Comparison of ENCODE assay signal across 8 cellular contexts in the genomic region with DNA sequence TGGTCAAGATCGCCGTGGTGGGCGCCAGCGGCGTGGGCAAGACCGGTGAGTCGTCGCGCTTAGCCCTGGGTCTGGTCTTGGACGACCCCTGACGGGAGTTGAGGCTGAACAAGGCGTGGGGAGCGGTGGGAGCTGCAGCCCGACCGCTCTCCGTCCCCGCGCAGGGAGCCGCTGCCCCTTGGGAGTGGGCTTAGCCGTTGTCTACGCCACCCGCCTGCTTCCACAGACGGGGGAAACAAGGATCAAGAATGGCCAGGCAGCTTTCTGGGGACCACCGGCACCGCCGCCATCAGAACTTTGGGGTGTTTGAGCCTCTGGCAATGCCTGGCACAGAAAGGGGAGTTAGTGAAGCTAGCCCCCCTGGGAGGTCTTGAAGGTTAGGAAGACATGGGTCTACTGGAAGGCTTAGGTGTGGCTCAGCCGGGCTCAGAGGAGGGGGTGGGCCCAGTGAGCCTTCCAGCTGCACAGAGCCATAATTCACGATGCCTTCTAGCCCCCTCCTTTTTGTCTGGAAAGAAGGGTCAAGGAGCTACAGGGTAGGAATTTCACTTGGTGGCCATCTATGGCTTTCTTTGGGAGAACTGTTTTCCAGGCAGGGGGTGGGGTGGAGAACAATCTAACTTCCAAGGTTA. TPM values are rescaled to one million over a fixed set of nuclear protein-coding genes. Genes with fewer than 3 reads are reported as not detected.
A peak's percentile ranks its signal among the peaks of the same experiment; 100 is the strongest.
DNase-seq lines count a peak whose midpoint lies in the region; ATAC-seq and TF ChIP-seq lines count a peak whose summit lies in the region.

No MANE protein-coding gene starts in this region.

- peak overlapping the region; percentile 40 for H3K4me3 ChIP-seq in HEK293 (ENCODE audit: low read depth, low read length)
- H3K4me3 ChIP-seq in WERI-Rb-1 (ENCODE audit: low read depth, low read length): peak overlapping the region; percentile 39; the same call in 1 of the 2 replicates
- H3K4me3 ChIP-seq in hepatocyte: peak overlapping the region; percentile 64
- peak overlapping the region; percentile 86 for H3K4me3 ChIP-seq in smooth muscle cell

- no peaks in the 10 kb centered on the region for H3K4me1 ChIP-seq in HEK293 (ENCODE audit: control insufficient read depth, insufficient read depth, low read length)
- peaks cover 6% of the 10 kb centered on the region for H3K4me1 ChIP-seq in hepatocyte (ENCODE audit: insufficient read depth)
- H3K4me1 ChIP-seq in smooth muscle cell (ENCODE audit: low read depth): peaks cover 17% of the 10 kb centered on the region

- no peak for TF ChIP-seq CTCF in HEK293 (tag by site-specific recombination; IDR thresholded peaks at IDR 0.05)
- TF ChIP-seq CTCF in WERI-Rb-1 (IDR thresholded peaks at IDR 0.05; ENCODE audit: low read depth, low read length): no peak
- no peak for TF ChIP-seq CTCF in hepatocyte (IDR thresholded peaks at IDR 0.05; ENCODE audit: poor library complexity)
- TF ChIP-seq CTCF in smooth muscle cell (IDR thresholded peaks at IDR 0.05; ENCODE audit: borderline replicate concordance, insufficient read depth, poor library complexity, severe bottlenecking): no peak

- no peak for ATAC-seq in HG02571 (IDR thresholded peaks at IDR 0.05; ENCODE audit: unreplicated experiment)
- no peak for ATAC-seq in GM21825 (IDR thresholded peaks at IDR 0.05; ENCODE audit: unreplicated experiment)
- no peak for ATAC-seq in HG02973 (IDR thresholded peaks at IDR 0.05; ENCODE audit: unreplicated experiment)

- H4K20me1 ChIP-seq in hepatocyte (ENCODE audit: insufficient read depth, poor library complexity, severe bottlenecking) (no peaks in the 10 kb centered on the region), smooth muscle cell (ENCODE audit: low read depth) (peaks cover 26% of the 10 kb centered on the region)

- CTCF ChIA-PET in HEK293 (lab: Yijun Ruan, JAX): no interaction called here

- H3K27ac ChIP-seq in HEK293 (ENCODE audit: extremely low read depth, low read depth, low read length) (peak overlapping the region; percentile 60; the same call in 1 of the 2 replicates), WERI-Rb-1 (no peak overlapping the region), hepatocyte (peak overlapping the region; percentile 41), smooth muscle cell (ENCODE audit: low read depth) (peak overlapping the region; percentile 66)

- H2AFZ ChIP-seq in hepatocyte (peak overlapping the region; percentile 72), smooth muscle cell (ENCODE audit: low read depth) (peak overlapping the region; percentile 84)

- peak overlapping the region; percentile 80 for H3K9ac ChIP-seq in smooth muscle cell (ENCODE audit: low read depth)

- peaks cover 0 to 35% of the 10 kb centered on the region in 2 experiments; a peak in 1 of 3 replicates for H3K36me3 ChIP-seq in HEK293 (ENCODE audit: control insufficient read depth in 2 of 2, insufficient read depth in 1 of 2, low read length in 2 of 2)
- no peaks in the 10 kb centered on the region for H3K36me3 ChIP-seq in WERI-Rb-1
- no peaks in the 10 kb centered on the region for H3K36me3 ChIP-seq in hepatocyte (replicated peaks; ENCODE audit: insufficient read depth, low read depth)
- H3K36me3 ChIP-seq in smooth muscle cell (ENCODE audit: low read depth): no peaks in the 10 kb centered on the region

- 3% methylated on average over 27 of the region's 28 CpGs for WGBS in hepatocyte (ENCODE audit: low lambda C conversion rate, missing lambda C conversion rate)
- under 1% methylated on average over 28 of the region's 28 CpGs for WGBS in smooth muscle cell (ENCODE audit: low lambda C conversion rate)

- H3K79me2 ChIP-seq in hepatocyte: peaks cover 11% of the 10 kb centered on the region
- peaks cover 24% of the 10 kb centered on the region for H3K79me2 ChIP-seq in smooth muscle cell (ENCODE audit: low read depth)

- POLR2A ChIA-PET in HEK293 (lab: Yijun Ruan, JAX): interaction anchor here (1.4 kb wide), 1 partner anchor 151 kb away, joined by 4 read pairs; no protein-coding TSS in a partner anchor

- peaks cover 14% of the 10 kb centered on the region for H3F3A ChIP-seq in smooth muscle cell (ENCODE audit: low read depth)

- no peak for DNase-seq in WERI-Rb-1
- no peak for DNase-seq in hepatocyte (ENCODE audit: low spot score)
- DNase-seq in smooth muscle cell (lab: John Stamatoyannopoulos, UW; ENCODE audit: unreplicated experiment): no peak
- DNase-seq in occipital lobe (lab: John Stamatoyannopoulos, UW): no peak

- no peaks in the 10 kb centered on the region for H3K9me2 ChIP-seq in hepatocyte (replicated peaks; ENCODE audit: insufficient read depth)

- peak overlapping the region; percentile 91 for H3K4me2 ChIP-seq in hepatocyte
- peak overlapping the region; percentile 97 for H3K4me2 ChIP-seq in smooth muscle cell

- H3K9me3 ChIP-seq in HEK293 (ENCODE audit: control insufficient read depth, insufficient read depth, low read depth, low read length): no peaks in the 10 kb centered on the region
- H3K9me3 ChIP-seq in WERI-Rb-1 (ENCODE audit: severe bottlenecking): peaks cover 5% of the 10 kb centered on the region
- H3K9me3 ChIP-seq in hepatocyte (ENCODE audit: low read depth): no peaks in the 10 kb centered on the region
- H3K9me3 ChIP-seq in smooth muscle cell (replicated peaks; ENCODE audit: low read depth): peaks cover 5% of the 10 kb centered on the region

- peaks cover 32% of the 10 kb centered on the region for H3K27me3 ChIP-seq in WERI-Rb-1 (ENCODE audit: insufficient read depth, low read depth, severe bottlenecking)
- H3K27me3 ChIP-seq in hepatocyte: no peaks in the 10 kb centered on the region
- no peaks in the 10 kb centered on the region for H3K27me3 ChIP-seq in smooth muscle cell (ENCODE audit: low read depth)

TF ChIP-seq in HEK293, 187 proteins besides CTCF, POLR2A, EP300 and RAD21:
- TF ChIP-seq ZNF155 (tag by site-specific recombination; IDR thresholded peaks at IDR 0.05) (no peak), ZFHX2 (tag by site-specific recombination; conservative IDR thresholded peaks at IDR 0.05) (peak; percentile 63)
TF ChIP-seq in HEK293: peak in this region for 1.

RNA-seq across cellular contexts. Expression of gene RASL11B, which starts 0.6 kb away (rescaled TPM):
- total RNA-seq in hepatocyte (6.3 and 8.9 TPM in 2 replicates), smooth muscle cell (42.9 and 47.0 TPM in 2 replicates), occipital lobe (31.7 TPM)
- polyA plus RNA-seq in hepatocyte (6.9 and 7.6 TPM in 2 replicates), smooth muscle cell (44.3 and 59.6 TPM in 2 replicates)
